ENCODE assay signal across 15 cellular contexts in the genomic region with DNA sequence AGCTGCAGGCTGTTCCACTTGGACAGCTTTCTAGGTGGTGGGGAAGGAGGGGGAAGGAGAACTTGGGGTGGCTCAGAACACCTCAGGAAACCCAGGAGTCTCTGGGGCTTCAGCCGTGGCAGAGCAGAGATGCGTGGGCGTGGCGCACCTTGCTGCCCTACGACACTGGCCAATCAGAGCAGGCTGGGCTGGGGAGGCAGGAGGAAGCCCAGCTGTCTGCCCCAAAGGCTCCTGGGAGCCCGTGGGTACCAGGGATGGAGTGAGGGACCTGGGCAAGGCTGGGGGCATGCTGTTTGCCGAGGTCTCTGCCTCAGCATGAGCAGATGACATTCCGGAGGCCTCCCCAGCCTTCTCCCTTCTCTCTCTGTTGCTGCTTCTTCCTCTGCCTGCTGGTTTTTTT.
A peak's percentile ranks its signal among the peaks of the same experiment; 100 is the strongest.
DNase-seq lines count a peak whose midpoint lies in the region; TF ChIP-seq lines count a peak whose summit lies in the region.
"Had no signal": no experiment of that assay in that cellular context is flagged by ENCODE, and none has a peak within 500 bp of the region (broad histone marks: within the 10 kb centered on the region; RNA-seq: fewer than 3 reads in every experiment).

No MANE protein-coding gene starts in this region.

- no peak overlapping the region for H2BK15ac ChIP-seq in mesenchymal stem cell (ENCODE audit: low read depth, poor library complexity, severe bottlenecking)

- no peak overlapping the region for H4K91ac ChIP-seq in mesenchymal stem cell (ENCODE audit: low read length)

- 83% methylated on average over 6 of the region's 8 CpGs for WGBS in mesenchymal stem cell
- 36 to 58% (median 47%) methylated on average over 8 of the region's 8 CpGs for WGBS in spleen, 5 donors

- H3K27ac ChIP-seq in mesenchymal stem cell (ENCODE audit: low read length, poor library complexity, severe bottlenecking) (no peak overlapping the region), spleen (no peak overlapping the region)
- H3K27ac ChIP-seq: PC-9 had no signal

- H3K27me3 ChIP-seq in mesenchymal stem cell (ENCODE audit: control insufficient read depth in 1 of 2, insufficient read depth in 1 of 2, low read length in 2 of 2) (peaks cover 0 to 66% of the 10 kb centered on the region in 2 experiments), spleen (replicated peaks in 1 of 7) (peaks cover 0 to 4% (median 0%) of the 10 kb centered on the region in 7 donors)

- peaks cover 7% of the 10 kb centered on the region for H3K4me1 ChIP-seq in mesenchymal stem cell (ENCODE audit: control insufficient read depth, insufficient read depth, low read depth, low read length)
- no peaks in the 10 kb centered on the region for H3K4me1 ChIP-seq in spleen

- DNase-seq in stimulated activated CD4-positive, alpha-beta T cell treated with anti-CD3 and anti-CD28 coated beads, Interleukin-15, amount 100 ng/mL, for 24 hours, result peak; percentile 5
- no peak for DNase-seq in stimulated activated CD4-positive, alpha-beta T cell treated with anti-CD3 and anti-CD28 coated beads, Interleukin-4, amount 100 ng/mL, for 24 hours
- DNase-seq in NCI-H2171 treated with DMSO at 0.1 percent for 48 hours (lab: John Stamatoyannopoulos, UW) (peak; percentile 39), mesenchymal stem cell (no peak), spleen (no peak), MV-4-11 (lab: John Stamatoyannopoulos, UW) (no peak)
- no peak for DNase-seq in activated CD8-positive, alpha-beta memory T cell treated with anti-CD3 and anti-CD28 coated beads, Interleukin-2, amount 50 U/mL, for 4 hours
- DNase-seq in activated T-cell treated with anti-CD3 and anti-CD28 coated beads, Interleukin-2, amount 50 U/mL, for 48 hours, result no peak
- DNase-seq: CD8-positive, alpha-beta T cell; H7; IMR-90; NCI-H146; NCI-H2107; NCI-H774; PC-9 had no signal

- no peak overlapping the region for H3K4ac ChIP-seq in mesenchymal stem cell (ENCODE audit: low read depth in 1 of 2, low read length in 2 of 2)

- no peaks in the 10 kb centered on the region for H3K79me1 ChIP-seq in mesenchymal stem cell (replicated peaks; ENCODE audit: low read length, poor library complexity, severe bottlenecking)

- H4K8ac ChIP-seq in mesenchymal stem cell (ENCODE audit: low read length), result no peak overlapping the region

- peak overlapping the region; percentile 74 for H2AK5ac ChIP-seq in mesenchymal stem cell (ENCODE audit: low read length, severe bottlenecking)

- H2BK5ac ChIP-seq in mesenchymal stem cell (ENCODE audit: low read depth, low read length, poor library complexity, severe bottlenecking), result no peak overlapping the region

- H3K18ac ChIP-seq in mesenchymal stem cell (ENCODE audit: low read depth in 1 of 2, low read length in 2 of 2), result no peak overlapping the region

- no peak overlapping the region for H3K23ac ChIP-seq in mesenchymal stem cell (ENCODE audit: low read length in 2 of 2)

- no peak overlapping the region for H2BK120ac ChIP-seq in mesenchymal stem cell (ENCODE audit: low read depth, low read length)

- peak overlapping the region in 1 of 2 experiments; percentile 10 for H2BK12ac ChIP-seq in mesenchymal stem cell (ENCODE audit: low read length in 2 of 2)

- no peaks in the 10 kb centered on the region for H3K36me3 ChIP-seq in mesenchymal stem cell (ENCODE audit: control insufficient read depth in 1 of 2, insufficient read depth in 2 of 2, low read depth in 1 of 2, low read length in 2 of 2)
- no peaks in the 10 kb centered on the region for H3K36me3 ChIP-seq in spleen

- no peak for TF ChIP-seq CTCF in spleen (IDR thresholded peaks at IDR 0.05 in 8 of 11, conservative IDR thresholded peaks at IDR 0.05 in 3 of 11)

- H3K9ac ChIP-seq in mesenchymal stem cell (ENCODE audit: low read length), result no peak overlapping the region

- H3K14ac ChIP-seq in mesenchymal stem cell (ENCODE audit: low read length in 2 of 2), result no peak overlapping the region

- intact Hi-C loops in spleen (cut with DNase I; ENCODE audit: low total_unique reads), result no loop called here

- no peak overlapping the region for H2AFZ ChIP-seq in mesenchymal stem cell (ENCODE audit: low read depth, low read length)
- H2AFZ ChIP-seq: PC-9 had no signal

- H3K4me3 ChIP-seq in mesenchymal stem cell (ENCODE audit: insufficient read depth in 1 of 2, low read depth in 1 of 2, low read length in 2 of 2), result no peak overlapping the region
- H3K4me3 ChIP-seq in spleen, result no peak overlapping the region
- H3K4me3 ChIP-seq: PC-9 had no signal

- H3K9me3 ChIP-seq in mesenchymal stem cell (ENCODE audit: control insufficient read depth, low read length) (peaks cover 27% of the 10 kb centered on the region), spleen (peaks cover 0 to 29% (median 24%) of the 10 kb centered on the region in 8 donors)

- H3K4me2 ChIP-seq in mesenchymal stem cell (ENCODE audit: low read length, poor library complexity, severe bottlenecking), result no peak overlapping the region
- H3K4me2 ChIP-seq: PC-9 had no signal

- TF ChIP-seq POLR2A in spleen (IDR thresholded peaks at IDR 0.05), result no peak

Comparison
In these comparisons a context has a peak if more than half of its experiments do, and no peak if none do; other contexts are left out.
1. DNase-seq: peak in stimulated activated CD4-positive, alpha-beta T cell treated with anti-CD3 and anti-CD28 coated beads, Interleukin-15, amount 100 ng/mL, for 24 hours (single experiment) and NCI-H2171 treated with DMSO at 0.1 percent for 48 hours (single experiment); none in stimulated activated CD4-positive, alpha-beta T cell treated with anti-CD3 and anti-CD28 coated beads, Interleukin-4, amount 100 ng/mL, for 24 hours (single experiment), mesenchymal stem cell (single experiment), activated CD8-positive, alpha-beta memory T cell treated with anti-CD3 and anti-CD28 coated beads, Interleukin-2, amount 50 U/mL, for 4 hours (single experiment), spleen (single experiment), activated T-cell treated with anti-CD3 and anti-CD28 coated beads, Interleukin-2, amount 50 U/mL, for 48 hours (0 of 2) and MV-4-11 (single experiment).